Comparison of ENCODE assay signal across 8 cellular contexts in genomic region chr17:47502776-47503455, GRCh38. TPM values are rescaled to one million over a fixed set of nuclear protein-coding genes. Genes with fewer than 3 reads are reported as not detected.
DNase-seq lines count a peak whose midpoint lies in the region; ATAC-seq and TF ChIP-seq lines count a peak whose summit lies in the region.
"Not testable (repeated sequence)": the region's sequence is repeated elsewhere in the genome, so short reads cannot be mapped to it uniquely, and the experiment has no call there.

No MANE protein-coding gene starts in this region.

- not testable (repeated sequence) for H3K27me3 ChIP-seq in foreskin keratinocyte; smooth muscle cell (ENCODE audit: low read depth)

- not testable (repeated sequence) for H3F3A ChIP-seq in smooth muscle cell (ENCODE audit: low read depth)

- H3K27ac ChIP-seq in foreskin keratinocyte: peak overlapping the region; percentile 92
- peak overlapping the region; percentile 95 for H3K27ac ChIP-seq in smooth muscle cell (ENCODE audit: low read depth)

- CTCF ChIA-PET in MCF 10A (lab: Yijun Ruan, JAX): interaction anchor here (0.9 kb wide), 1 partner anchor 117 kb away, joined by 3 read pairs; no protein-coding TSS in a partner anchor

- not testable (repeated sequence) for H2AFZ ChIP-seq in smooth muscle cell (ENCODE audit: low read depth)

- intact Hi-C loops in activated CD4-positive, alpha-beta T cell treated with anti-CD3 and anti-CD28 coated beads, Interleukin-2, amount 10 ng/mL, durations not matched to agents 24 days and 14 days (cut with micrococcal nuclease): loop anchor here (5.0 kb wide), 1 partner anchor 114 kb away; no protein-coding TSS in a partner anchor
- intact Hi-C loops in MCF 10A (cut with micrococcal nuclease); mucosa of descending colon (cut with DNase I, micrococcal nuclease): not testable (repeated sequence)

- not testable (repeated sequence) for H3K4me3 ChIP-seq in AG10803 (ENCODE audit: low read length); mucosa of descending colon; smooth muscle cell

- BruUV-seq in MCF 10A (replicated peaks; lab: Mats Ljungman, UMichigan): TSS peak; percentile 90

- POLR2A ChIA-PET in MCF 10A (lab: Yijun Ruan, JAX): interaction anchor here (1.4 kb wide), 1 partner anchor 119 kb away, joined by 6 read pairs; no protein-coding TSS in a partner anchor

- peak overlapping the region; percentile 81 for H3K9ac ChIP-seq in smooth muscle cell (ENCODE audit: low read depth)

- 14% methylated on average over 2 of the region's 2 CpGs for WGBS in smooth muscle cell (ENCODE audit: low lambda C conversion rate)

- H3K27ac Mint-ChIP-seq in activated CD4-positive, alpha-beta T cell treated with anti-CD3 and anti-CD28 coated beads, Interleukin-2, amount 10 ng/mL, durations not matched to agents 24 days and 14 days: peak overlapping the region; percentile 82
- H3K27ac Mint-ChIP-seq in MCF 10A (ENCODE audit: low read depth, unreplicated experiment): not testable (repeated sequence)

- not testable (repeated sequence) for H4K20me1 ChIP-seq in smooth muscle cell (ENCODE audit: low read depth)

- ATAC-seq in foreskin keratinocyte (peak; percentile 65), mucosa of descending colon (peak; percentile 59)

- TF ChIP-seq CTCF in AG10803 (conservative IDR thresholded peaks at IDR 0.05; ENCODE audit: low read length); MCF 10A (IDR thresholded peaks at IDR 0.05; ENCODE audit: unreplicated experiment); foreskin keratinocyte (conservative IDR thresholded peaks at IDR 0.05); mucosa of descending colon (IDR thresholded peaks at IDR 0.05); smooth muscle cell (IDR thresholded peaks at IDR 0.05; ENCODE audit: borderline replicate concordance, insufficient read depth, poor library complexity, severe bottlenecking): not testable (repeated sequence)

- H3K4me2 ChIP-seq in smooth muscle cell: peak overlapping the region; percentile 75

- H3K36me3 ChIP-seq in mucosa of descending colon (ENCODE audit: low read depth); smooth muscle cell (ENCODE audit: low read depth): not testable (repeated sequence)

- not testable (repeated sequence) for H3K36me3 Mint-ChIP-seq in activated CD4-positive, alpha-beta T cell treated with anti-CD3 and anti-CD28 coated beads, Interleukin-2, amount 10 ng/mL, durations not matched to agents 24 days and 14 days (ENCODE audit: low read depth); MCF 10A (ENCODE audit: insufficient read depth, unreplicated experiment)

- peaks cover 13% of the 10 kb centered on the region for H3K4me1 Mint-ChIP-seq in activated CD4-positive, alpha-beta T cell treated with anti-CD3 and anti-CD28 coated beads, Interleukin-2, amount 10 ng/mL, durations not matched to agents 24 days and 14 days
- not testable (repeated sequence) for H3K4me1 Mint-ChIP-seq in MCF 10A (ENCODE audit: insufficient read depth, unreplicated experiment)

- H3K9me3 ChIP-seq in mucosa of descending colon; smooth muscle cell (replicated peaks; ENCODE audit: low read depth): not testable (repeated sequence)

- peak; percentile 76 for DNase-seq in AG10803 (ENCODE audit: low read depth)
- peak; percentile 29 for DNase-seq in H4 (ENCODE audit: low spot score)
- DNase-seq in NOMO-1 treated with DMSO at 0.1 percent for 48 hours (lab: John Stamatoyannopoulos, UW; ENCODE audit: unreplicated experiment): peak; percentile 9
- not testable (repeated sequence) for DNase-seq in activated CD4-positive, alpha-beta T cell treated with anti-CD3 and anti-CD28 coated beads, Interleukin-2, amount 10 ng/mL, durations not matched to agents 24 days and 14 days; MCF 10A (ENCODE audit: unreplicated experiment); mucosa of descending colon; smooth muscle cell (lab: John Stamatoyannopoulos, UW; ENCODE audit: unreplicated experiment)
- peak; percentile 43 to 68 for DNase-seq in foreskin keratinocyte

- H3K4me1 ChIP-seq in foreskin keratinocyte; mucosa of descending colon (ENCODE audit: low read depth); smooth muscle cell (ENCODE audit: low read depth): not testable (repeated sequence)

- not testable (repeated sequence) for H3K27me3 Mint-ChIP-seq in activated CD4-positive, alpha-beta T cell treated with anti-CD3 and anti-CD28 coated beads, Interleukin-2, amount 10 ng/mL, durations not matched to agents 24 days and 14 days; MCF 10A (ENCODE audit: insufficient read depth, unreplicated experiment)

- H3K4me3 Mint-ChIP-seq in activated CD4-positive, alpha-beta T cell treated with anti-CD3 and anti-CD28 coated beads, Interleukin-2, amount 10 ng/mL, durations not matched to agents 24 days and 14 days; MCF 10A (ENCODE audit: unreplicated experiment): not testable (repeated sequence)

- not testable (repeated sequence) for H3K9me3 Mint-ChIP-seq in activated CD4-positive, alpha-beta T cell treated with anti-CD3 and anti-CD28 coated beads, Interleukin-2, amount 10 ng/mL, durations not matched to agents 24 days and 14 days; MCF 10A (ENCODE audit: unreplicated experiment)

- H3K79me2 ChIP-seq in smooth muscle cell (ENCODE audit: low read depth): not testable (repeated sequence)

RNA-seq across cellular contexts. Expression of gene NPEPPS, which starts 28.0 kb away (rescaled TPM):
- 31.2 and 53.5 TPM in 2 replicates for total RNA-seq in H4 (2014; rRNA removed; shearing (Covaris generic))
- total RNA-seq in activated CD4-positive, alpha-beta T cell treated with anti-CD3 and anti-CD28 coated beads, Interleukin-2, amount 10 ng/mL, durations not matched to agents 24 days and 14 days: 110 and 112 TPM in 2 replicates
- 78.4 and 88.0 TPM in 2 replicates for total RNA-seq in MCF 10A (2022)
- total RNA-seq in foreskin keratinocyte: 55.6 and 58.1 TPM in 2 replicates
- 14.9 and 17.6 TPM in 2 replicates for polyA plus RNA-seq in foreskin keratinocyte
- 100 to 1,000 TPM; 138 to 187 (median 160) TPM for total RNA-seq in mucosa of descending colon
- 67.3 and 70.5 TPM in 2 replicates for total RNA-seq in smooth muscle cell
- 50.2 and 71.6 TPM in 2 replicates for polyA plus RNA-seq in smooth muscle cell
